27 cellular contexts compared by ENCODE assay signal in the genomic region with DNA sequence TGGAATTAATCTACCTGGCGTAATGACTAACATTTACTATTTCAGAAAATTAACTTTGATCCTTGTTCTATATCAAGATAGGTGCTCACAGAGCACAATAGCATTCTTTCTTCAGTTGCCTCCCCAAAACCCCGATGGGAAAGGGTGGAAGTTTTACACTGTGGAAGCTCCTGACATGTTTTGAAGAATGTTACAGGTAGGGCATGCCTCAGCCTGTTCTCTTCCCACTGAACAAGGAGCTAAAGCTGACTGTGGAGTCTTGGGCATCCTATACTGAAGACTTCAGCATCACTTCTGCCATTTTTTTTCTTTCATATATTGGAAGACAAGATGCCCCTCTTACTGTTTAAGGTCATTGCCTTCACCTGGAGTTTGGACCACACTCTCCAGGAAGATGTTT.
"Had no signal": no experiment of that assay in that cellular context is flagged by ENCODE, and none has a peak within 500 bp of the region (broad histone marks: within the 10 kb centered on the region; RNA-seq: fewer than 3 reads in every experiment).

No MANE protein-coding gene starts in this region.

- H3K27me3 ChIP-seq: ascending aorta, SJCRH30 had no signal

- H3K36me3 ChIP-seq: ascending aorta, SJCRH30 had no signal

- ATAC-seq: activated CD8-positive, alpha-beta T cell treated with anti-CD3 and anti-CD28 coated beads for 36 hours; activated T-cell treated with anti-CD3 and anti-CD28 coated beads, Interleukin-2, amount 50 U/mL, for 72 hours; activated T-helper 17 cell treated with anti-CD3 and anti-CD28 coated beads, Interleukin-2, amount 50 U/mL, for 72 hours; PC-3 had no signal

- H3K4me1 ChIP-seq: ascending aorta had no signal

- H3K27ac ChIP-seq: ascending aorta, SJCRH30, SK-N-MC had no signal

- H3K9me3 ChIP-seq: ascending aorta, SJCRH30 had no signal

- H3K4me3 ChIP-seq: ascending aorta, SJCRH30, SK-N-MC had no signal

- DNase-seq: activated CD4-positive, alpha-beta T cell treated with anti-CD3 and anti-CD28 coated beads, Interleukin-2, amount 50 U/mL, for 4 hours; activated CD8-positive, alpha-beta T cell treated with anti-CD3 and anti-CD28 coated beads for 36 hours; activated effector memory CD4-positive, alpha-beta T cell treated with anti-CD3 and anti-CD28 coated beads, Interleukin-2, amount 50 U/mL, for 16 hours; activated naive CD4-positive, alpha-beta T cell; activated naive CD8-positive, alpha-beta T cell treated with anti-CD3 and anti-CD28 coated beads, Interleukin-2, amount 10 ng/mL, durations not matched to agents 7 days and 5 days; activated T-cell treated with anti-CD3 and anti-CD28 coated beads, Interleukin-2, amount 50 U/mL, for 1 hour; activated T-cell treated with anti-CD3 and anti-CD28 coated beads, Interleukin-2, amount 50 U/mL, for 72 hours; amygdala; Kasumi-1; KG1; MM.1S; MV-4-11; NCI-H1092; NCI-H1436 treated with DMSO at 0.1 percent for 48 hours; NCI-H1694 treated with DMSO at 0.1 percent for 48 hours; NCI-H2029; NCI-H345; NCI-H524 treated with DMSO at 0.1 percent for 48 hours; NCI-H748 treated with DMSO at 0.1 percent for 48 hours; NK-92 treated with Interleukin-12 subunit alpha and Interleukin-12 subunit beta, amount 100 ng/mL, for 24 hours; PC-3; SHP77; SJCRH30; T1000 had no signal
